In genomic region chr11:60515144-60515855, GRCh38 we compare ENCODE assay signal across 24 cellular contexts. TPM values are rescaled to one million over a fixed set of nuclear protein-coding genes. Genes with fewer than 3 reads are reported as not detected.
DNase-seq lines count a peak whose midpoint lies in the region; ATAC-seq and TF ChIP-seq lines count a peak whose summit lies in the region.
"Had no signal": no experiment of that assay in that cellular context is flagged by ENCODE, and none has a peak within 500 bp of the region (broad histone marks: within the 10 kb centered on the region; RNA-seq: fewer than 3 reads in every experiment).

MS4A13 (plus strand) TSS chr11:60515392; CDS start chr11:60518084, 2,692 bp downstream.

- H3K27me3 ChIP-seq in GM23338 (ENCODE audit: insufficient read depth) (no peaks in the 10 kb centered on the region), SK-N-SH (ENCODE audit: insufficient read depth) (no peaks in the 10 kb centered on the region)

- WGBS in SK-N-SH (ENCODE audit: low lambda C conversion rate): 33% methylated on average over 17 of the region's 29 CpGs

- H3K4me2 ChIP-seq in GM23338 (no peak within 1 kb of the TSS), SK-N-SH (peak within 1 kb of the TSS; percentile 54)
- H3K4me2 ChIP-seq: KMS-11 had no signal

- H3F3A ChIP-seq in GM23338 (replicated peaks; ENCODE audit: low read depth) (no peaks in the 10 kb centered on the region), SK-N-SH (replicated peaks; ENCODE audit: insufficient read depth) (peaks cover 4% of the 10 kb centered on the region)

- no peak within 1 kb of the TSS for H3K4me3 Mint-ChIP-seq in GM23338
- H3K4me3 Mint-ChIP-seq: CD8-positive, alpha-beta T cell; HFFc6; T-cell had no signal

- H3K79me2 ChIP-seq in GM23338 (replicated peaks; ENCODE audit: insufficient read depth) (no peaks in the 10 kb centered on the region), SK-N-SH (ENCODE audit: insufficient read depth) (no peaks in the 10 kb centered on the region)

- H2AFZ ChIP-seq in GM23338 (peak within 1 kb of the TSS; percentile 89), SK-N-SH (ENCODE audit: low read depth) (peak within 1 kb of the TSS; percentile 73)
- H2AFZ ChIP-seq: GM23248 had no signal

- peaks cover 5% of the 10 kb centered on the region; the same call in 1 of the 3 replicates for H3K4me1 Mint-ChIP-seq in GM23338
- H3K4me1 Mint-ChIP-seq: T-cell had no signal

- H3K36me3 ChIP-seq in GM23338 (ENCODE audit: insufficient read depth): no peaks in the 10 kb centered on the region
- H3K36me3 ChIP-seq in SK-N-SH (replicated peaks in 1 of 2; ENCODE audit: control insufficient read depth in 1 of 2, insufficient read depth in 2 of 2, low read length in 1 of 2): no peaks in the 10 kb centered on the region
- H3K36me3 ChIP-seq: HAP-1, SJCRH30 had no signal

- H4K20me1 ChIP-seq in GM23338 (replicated peaks; ENCODE audit: insufficient read depth) (no peaks in the 10 kb centered on the region), SK-N-SH (ENCODE audit: insufficient read depth) (no peaks in the 10 kb centered on the region)

- intact Hi-C loops in left colon (cut with DNase I, micrococcal nuclease): no loop called here

- H3K9ac ChIP-seq in SK-N-SH: peak within 1 kb of the TSS; percentile 44; the same call in 1 of the 2 replicates
- H3K9ac ChIP-seq: GM23248, KMS-11 had no signal

- H3K27me3 Mint-ChIP-seq in GM23338 (ENCODE audit: insufficient read depth, low read depth, poor library complexity): peaks cover 1% of the 10 kb centered on the region

- CTCF ChIA-PET in SK-N-SH (lab: Yijun Ruan, JAX): no interaction called here

- H3K4me3 ChIP-seq in GM23338: no peak within 1 kb of the TSS
- peak within 1 kb of the TSS in 1 of 2 experiments; percentile 7; a peak in 2 of 4 replicates for H3K4me3 ChIP-seq in SK-N-SH (ENCODE audit: low read depth in 2 of 2, low read length in 1 of 2)
- H3K4me3 ChIP-seq: GM23248, HAP-1, SJCRH30 had no signal

- H3K9me3 ChIP-seq in SK-N-SH: no peaks in the 10 kb centered on the region
- H3K9me3 ChIP-seq: HAP-1, SJCRH30 had no signal

- H3K4me1 ChIP-seq in GM23338 (ENCODE audit: insufficient read depth): no peaks in the 10 kb centered on the region
- H3K4me1 ChIP-seq in SK-N-SH (ENCODE audit: control insufficient read depth in 1 of 2, insufficient read depth in 2 of 2, low read depth in 1 of 2, low read length in 1 of 2): no peaks in the 10 kb centered on the region; a peak in 2 of 4 replicates
- H3K4me1 ChIP-seq: HAP-1, SJCRH30 had no signal

- no peak for TF ChIP-seq EP300 in SK-N-SH (IDR thresholded peaks at IDR 0.05; ENCODE audit: borderline replicate concordance in 1 of 2, low read depth in 1 of 2, low read length in 1 of 2)

- POLR2A ChIA-PET in SK-N-SH (lab: Yijun Ruan, JAX): no interaction called here

- peaks cover 24% of the 10 kb centered on the region for H3K9me3 Mint-ChIP-seq in GM23338

- no peak for TF ChIP-seq CTCF in GM23338 (conservative IDR thresholded peaks at IDR 0.05; ENCODE audit: low read depth in 2 of 2)
- TF ChIP-seq CTCF in SK-N-SH (IDR thresholded peaks at IDR 0.05): no peak

- DNase-seq in GM23338 (ENCODE audit: low spot score) (no peak), SK-N-SH (peak; percentile 50), left colon (no peak), glomerular visceral epithelial cell (ENCODE audit: extremely low spot score) (no peak), T1000 (lab: John Stamatoyannopoulos, UW) (no peak), DMS 273 (lab: John Stamatoyannopoulos, UW; ENCODE audit: unreplicated experiment) (no peak)
- DNase-seq: C1 segment of cervical spinal cord; CD8-positive, alpha-beta T cell; DMS153; DND-41; GM23248; HFFc6; IMR-90; MM.1S; NCI-H2029 treated with DMSO at 0.1 percent for 48 hours; NCI-H345; NCI-H524 treated with DMSO at 0.1 percent for 48 hours; NCI-H774; SJCRH30; T-cell had no signal

- no peak within 1 kb of the TSS for H3K27ac ChIP-seq in GM23338 (ENCODE audit: low read depth)
- H3K27ac ChIP-seq in SK-N-SH (ENCODE audit: low read depth in 2 of 2, low read length in 1 of 2): no peak within 1 kb of the TSS; a peak in 1 of 4 replicates
- H3K27ac ChIP-seq: GM23248, KMS-11, SJCRH30 had no signal

- H3K9me2 ChIP-seq in GM23338 (ENCODE audit: insufficient read depth): peaks cover 11% of the 10 kb centered on the region
- no peaks in the 10 kb centered on the region for H3K9me2 ChIP-seq in SK-N-SH

- no peak for ATAC-seq in GM23338
- peak; percentile 61 for ATAC-seq in left colon
- no peak for ATAC-seq in HG03095 (IDR thresholded peaks at IDR 0.05; ENCODE audit: unreplicated experiment)
- ATAC-seq: CD8-positive, alpha-beta T cell; T-cell had no signal

- no peak within 1 kb of the TSS for H3K27ac Mint-ChIP-seq in GM23338
- H3K27ac Mint-ChIP-seq: CD8-positive, alpha-beta T cell; HFFc6 had no signal

- H3K36me3 Mint-ChIP-seq in GM23338 (ENCODE audit: low read depth): peaks cover 15% of the 10 kb centered on the region
- H3K36me3 Mint-ChIP-seq: CD8-positive, alpha-beta T cell; T-cell had no signal

- TF ChIP-seq RAD21 in SK-N-SH (IDR thresholded peaks at IDR 0.05; ENCODE audit: low read length): no peak

TF ChIP-seq in GM23338, 12 proteins besides CTCF, POLR2A, EP300 and RAD21 (continues in another document):
- no peak for TF ChIP-seq JUNB (IDR thresholded peaks at IDR 0.05; ENCODE audit: unreplicated experiment)
- no peak for TF ChIP-seq NANOG (IDR thresholded peaks at IDR 0.05; ENCODE audit: borderline replicate concordance)
- no peak for TF ChIP-seq CREB1 (CRISPR knock-in tag; IDR thresholded peaks at IDR 0.05; ENCODE audit: low read depth)

TF ChIP-seq in SK-N-SH, 30 proteins besides CTCF, POLR2A, EP300 and RAD21:
- TF ChIP-seq MAX (IDR thresholded peaks at IDR 0.05; ENCODE audit: low read depth) (peak; percentile 47; the same call in 1 of the 2 replicates), NFIC (IDR thresholded peaks at IDR 0.05; ENCODE audit: borderline replicate concordance) (no peak), NRF1 (IDR thresholded peaks at IDR 0.05; ENCODE audit: low read depth, low read length) (peak; percentile 48)

RNA-seq across cellular contexts. Expression of gene MS4A13, which starts in this region (rescaled TPM):
- not detected in 2 replicates for total RNA-seq in GM23338 (2014; rRNA removed; shearing (Covaris generic))
- polyA plus RNA-seq in GM23338 (2016; fragmentation: Nextera tagmentation; extraction: Ambion mirVana) (not detected in 2 replicates), SK-N-SH (2012; rRNA removed) (not detected in 2 replicates)
- not detected in 2 replicates for polyA plus RNA-seq in SK-N-SH (2012; cell fraction: cytosol; rRNA removed)
- not detected in 2 replicates for polyA plus RNA-seq in SK-N-SH (2012; cell fraction: nucleus; rRNA removed)
- not detected for total RNA-seq in left colon
- total RNA-seq: A673; CD8-positive, alpha-beta T cell; GM23248; HFFc6; IMR-90; SJCRH30; T-cell had no signal
- polyA plus RNA-seq: GM23248, IMR-90 had no signal

Comparison
In these comparisons a context has a peak if more than half of its experiments do, and no peak if none do; other contexts are left out.
1. Peak in DNase-seq, H3K9ac ChIP-seq and H3K4me2 ChIP-seq in SK-N-SH; RNA of the gene not detected or under 1 TPM.
2. Peak in ATAC-seq in left colon; RNA of the gene not detected or under 1 TPM.